ENCODE assay signal across 1 cellular context in genomic region chr5:56950626-56951130, GRCh38.
TF ChIP-seq lines count a peak whose summit lies in the region.

No MANE protein-coding gene starts in this region.

TF ChIP-seq in HEK293, 187 proteins besides CTCF, POLR2A, EP300 and RAD21 (continued from another document):
- no peak for TF ChIP-seq HOXD13 (CRISPR knock-in tag; IDR thresholded peaks at IDR 0.05; ENCODE audit: borderline replicate concordance)
- no peak for TF ChIP-seq ZNF18 (tag by site-specific recombination; IDR thresholded peaks at IDR 0.05)
- TF ChIP-seq ZNF596 (tag by site-specific recombination; IDR thresholded peaks at IDR 0.05), result no peak
- peak; percentile 78; the same call in 1 of the 2 replicates for TF ChIP-seq ZNF600 (tag by site-specific recombination; IDR thresholded peaks at IDR 0.05)
- no peak for TF ChIP-seq ZNF354C (tag by site-specific recombination; IDR thresholded peaks at IDR 0.05; ENCODE audit: borderline replicate concordance, low read depth)
- no peak for TF ChIP-seq ZNF114 (tag by site-specific recombination; IDR thresholded peaks at IDR 0.05)
- peak; percentile 24; the same call in 1 of the 2 replicates for TF ChIP-seq ZNF366 (tag by site-specific recombination; conservative IDR thresholded peaks at IDR 0.05)
- TF ChIP-seq IKZF3 (tag by site-specific recombination; IDR thresholded peaks at IDR 0.05), result 0 out of 2 replicates have a peak, but pooled peaks have one; percentile 11
- TF ChIP-seq ZBTB8A (tag by site-specific recombination; IDR thresholded peaks at IDR 0.05), result peak; percentile 66
- TF ChIP-seq HOXC10 (CRISPR knock-in tag; IDR thresholded peaks at IDR 0.05), result no peak
- no peak for TF ChIP-seq ZNF513 (tag by site-specific recombination; IDR thresholded peaks at IDR 0.05)
- no peak for TF ChIP-seq ZIC2 (tag by site-specific recombination; IDR thresholded peaks at IDR 0.05)
- no peak for TF ChIP-seq ZNF138 (tag by site-specific recombination; IDR thresholded peaks at IDR 0.05; ENCODE audit: borderline replicate concordance)
- TF ChIP-seq KLF8 (tag by site-specific recombination; IDR thresholded peaks at IDR 0.05), result no peak
- TF ChIP-seq ZNF585B (tag by site-specific recombination; IDR thresholded peaks at IDR 0.05), result no peak
- TF ChIP-seq ZNF175 (tag by site-specific recombination; IDR thresholded peaks at IDR 0.05), result no peak
- TF ChIP-seq ZNF530 (tag by site-specific recombination; IDR thresholded peaks at IDR 0.05; ENCODE audit: low read depth), result no peak
- TF ChIP-seq ZNF830 (tag by site-specific recombination; IDR thresholded peaks at IDR 0.05; ENCODE audit: low read depth), result no peak
- no peak for TF ChIP-seq ZNF747 (tag by site-specific recombination; IDR thresholded peaks at IDR 0.05)
- no peak for TF ChIP-seq ZNF433 (tag by site-specific recombination; IDR thresholded peaks at IDR 0.05; ENCODE audit: low read depth)
- TF ChIP-seq ZNF555 (tag by site-specific recombination; conservative IDR thresholded peaks at IDR 0.05), result no peak
- TF ChIP-seq PBX3 (CRISPR knock-in tag; IDR thresholded peaks at IDR 0.05), result no peak
- TF ChIP-seq ZNF701 (tag by site-specific recombination; IDR thresholded peaks at IDR 0.05), result no peak
- no peak for TF ChIP-seq ZNF704 (tag by site-specific recombination; IDR thresholded peaks at IDR 0.05)
- no peak for TF ChIP-seq ZBTB44 (tag by site-specific recombination; IDR thresholded peaks at IDR 0.05)
- TF ChIP-seq GLI4 (tag by site-specific recombination; IDR thresholded peaks at IDR 0.05), result no peak
- no peak for TF ChIP-seq ZNF561 (tag by site-specific recombination; IDR thresholded peaks at IDR 0.05; ENCODE audit: borderline replicate concordance)
- TF ChIP-seq ZFHX2 (tag by site-specific recombination; conservative IDR thresholded peaks at IDR 0.05), result no peak
- no peak for TF ChIP-seq ZNF155 (tag by site-specific recombination; IDR thresholded peaks at IDR 0.05)
- TF ChIP-seq ZBTB17 (tag by site-specific recombination; IDR thresholded peaks at IDR 0.05), result peak; percentile 84
- TF ChIP-seq SCRT2 (tag by site-specific recombination; IDR thresholded peaks at IDR 0.05), result peak; percentile 95
- TF ChIP-seq ZNF768 (tag by site-specific recombination; IDR thresholded peaks at IDR 0.05), result no peak
- peak; percentile 90 for TF ChIP-seq ZBTB20 (tag by site-specific recombination; IDR thresholded peaks at IDR 0.05)
- TF ChIP-seq ZNF558 (tag by site-specific recombination; IDR thresholded peaks at IDR 0.05), result no peak
- TF ChIP-seq WT1 (tag by site-specific recombination; IDR thresholded peaks at IDR 0.05), result no peak
- no peak for TF ChIP-seq SALL2 (tag by site-specific recombination; IDR thresholded peaks at IDR 0.05; ENCODE audit: borderline replicate concordance)
